Comparison of ENCODE assay signal across 13 cellular contexts in the genomic region with DNA sequence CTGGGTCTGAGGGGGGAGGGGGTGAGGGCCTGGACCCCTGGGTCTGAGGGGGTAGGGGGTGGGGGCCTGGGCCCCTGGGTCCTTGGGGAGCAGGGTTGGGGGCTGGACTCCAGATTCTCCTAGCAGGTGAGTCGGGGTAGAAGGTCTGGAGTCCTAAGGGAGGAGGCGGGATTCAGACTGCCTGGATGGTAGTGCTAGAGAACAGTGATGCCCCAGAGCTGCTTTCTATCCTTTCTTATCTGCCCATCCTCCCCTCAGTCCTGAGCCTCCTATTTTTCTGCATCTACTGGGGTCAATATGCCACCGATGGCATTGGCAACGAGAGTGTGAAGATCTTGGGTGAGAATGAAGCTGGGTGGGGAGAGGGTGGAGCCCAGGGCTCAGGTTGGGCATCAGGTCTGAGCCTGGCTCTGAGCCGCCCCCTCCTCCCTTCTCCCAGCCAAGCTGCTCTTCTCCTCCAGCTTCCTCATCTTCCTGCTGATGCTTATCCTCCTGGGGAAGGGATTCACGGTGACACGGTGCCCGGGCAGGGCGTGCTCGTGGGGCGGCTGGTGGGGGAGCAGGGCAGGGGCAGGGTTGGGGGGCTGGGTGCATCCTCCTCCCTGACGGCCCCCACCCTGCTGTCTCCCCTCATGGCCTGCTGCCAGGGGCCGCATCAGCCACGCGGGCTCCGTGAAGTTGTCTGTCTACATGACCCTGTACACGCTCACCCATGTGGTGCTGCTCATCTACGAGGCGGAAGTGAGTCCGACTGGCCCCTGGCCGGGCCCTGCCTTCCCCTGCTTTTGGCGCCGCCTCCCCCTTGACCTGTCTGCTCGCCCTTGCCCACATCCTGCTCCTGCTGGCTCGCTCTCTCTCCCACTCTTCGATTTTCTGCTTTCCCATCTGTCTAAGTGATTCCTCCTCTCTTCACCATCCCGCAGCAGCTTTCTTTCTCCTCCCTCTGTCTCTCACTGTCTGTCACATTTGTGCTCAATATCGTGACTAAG. TPM values are rescaled to one million over a fixed set of nuclear protein-coding genes. Genes with fewer than 3 reads are reported as not detected.
DNase-seq lines count a peak whose midpoint lies in the region; ATAC-seq and TF ChIP-seq lines count a peak whose summit lies in the region.
"Had no signal": no experiment of that assay in that cellular context is flagged by ENCODE, and none has a peak within 500 bp of the region (broad histone marks: within the 10 kb centered on the region; RNA-seq: fewer than 3 reads in every experiment).

No MANE protein-coding gene starts in this region.

- peak overlapping the region in 3 of 4 donors; percentile 26 to 44 (median 36) for H3K4me3 Mint-ChIP-seq in CD4-positive, CD25-positive, alpha-beta regulatory T cell
- H3K4me3 Mint-ChIP-seq: activated naive CD4-positive, alpha-beta T cell treated with anti-CD3 and anti-CD28 coated beads, Interleukin-2, amount 50 U/mL, for 24 hours had no signal

- no peaks in the 10 kb centered on the region for H3K9me3 Mint-ChIP-seq in CD4-positive, CD25-positive, alpha-beta regulatory T cell
- H3K9me3 Mint-ChIP-seq: activated naive CD4-positive, alpha-beta T cell treated with anti-CD3 and anti-CD28 coated beads, Interleukin-2, amount 50 U/mL, for 24 hours had no signal

- peak overlapping the region; percentile 70 for H2AFZ ChIP-seq in GM23248

- H3K27me3 ChIP-seq in CD4-positive, CD25-positive, alpha-beta regulatory T cell (ENCODE audit: control insufficient read depth, insufficient read depth, low read length) = peaks cover 7% of the 10 kb centered on the region
- H3K27me3 ChIP-seq in GM23248 (replicated peaks; ENCODE audit: insufficient read depth) (peaks cover 7% of the 10 kb centered on the region), Peyer's patch (peaks cover 0 to 3% of the 10 kb centered on the region in 2 donors)
- H3K27me3 ChIP-seq: thyroid gland had no signal

- TF ChIP-seq CTCF in Peyer's patch (IDR thresholded peaks at IDR 0.05) = no peak

- peak overlapping the region in 1 of 3 donors; percentile 8 for H3K27ac Mint-ChIP-seq in CD4-positive, CD25-positive, alpha-beta regulatory T cell
- H3K27ac Mint-ChIP-seq: activated naive CD4-positive, alpha-beta T cell treated with anti-CD3 and anti-CD28 coated beads, Interleukin-2, amount 50 U/mL, for 24 hours had no signal

- intact Hi-C loops in left colon (cut with DNase I, micrococcal nuclease) = no loop called here

- no peak overlapping the region for H3K9ac ChIP-seq in GM23248

- H3K9me3 ChIP-seq in CD4-positive, CD25-positive, alpha-beta regulatory T cell (ENCODE audit: control insufficient read depth in 2 of 2, low read length in 2 of 2) = no peaks in the 10 kb centered on the region
- H3K9me3 ChIP-seq in GM23248 (ENCODE audit: low read depth) = no peaks in the 10 kb centered on the region
- H3K9me3 ChIP-seq in Peyer's patch = peaks cover 0 to 3% (median 0%) of the 10 kb centered on the region in 4 donors
- H3K9me3 ChIP-seq: thyroid gland had no signal

- peaks cover 0 to 24% (median 14%) of the 10 kb centered on the region in 4 donors for H3K4me1 Mint-ChIP-seq in CD4-positive, CD25-positive, alpha-beta regulatory T cell

- DNase-seq in CD4-positive, CD25-positive, alpha-beta regulatory T cell = no peak
- DNase-seq in GM23248 = peak; percentile 51
- DNase-seq in Peyer's patch = peak in 2 of 3 donors; percentile 44 to 66
- peak in 1 of 2 donors; percentile 40 for DNase-seq in left colon
- no peak for DNase-seq in NCI-H1930 (lab: John Stamatoyannopoulos, UW)
- no peak for DNase-seq in islet precursor cell
- DNase-seq in T-helper 9 cell = no peak
- no peak for DNase-seq in NCI-H2107 (lab: John Stamatoyannopoulos, UW)
- DNase-seq: foreskin keratinocyte, NCI-H526, thyroid gland had no signal

- H3K36me3 ChIP-seq in CD4-positive, CD25-positive, alpha-beta regulatory T cell (ENCODE audit: control insufficient read depth, insufficient read depth, low read length) = no peaks in the 10 kb centered on the region
- no peaks in the 10 kb centered on the region for H3K36me3 ChIP-seq in GM23248 (ENCODE audit: low read depth)
- H3K36me3 ChIP-seq in Peyer's patch = no peaks in the 10 kb centered on the region
- H3K36me3 ChIP-seq: thyroid gland had no signal

- TF ChIP-seq POLR2A in Peyer's patch (IDR thresholded peaks at IDR 0.05) = no peak

- no peak overlapping the region for H3K27ac ChIP-seq in CD4-positive, CD25-positive, alpha-beta regulatory T cell (ENCODE audit: insufficient read depth, low read length, poor library complexity, severe bottlenecking)
- H3K27ac ChIP-seq in GM23248 = no peak overlapping the region
- no peak overlapping the region for H3K27ac ChIP-seq in Peyer's patch
- H3K27ac ChIP-seq: foreskin keratinocyte, thyroid gland had no signal

- peak overlapping the region; percentile 31 for H3K4me2 ChIP-seq in GM23248 (ENCODE audit: unreplicated experiment)

- ATAC-seq in CD4-positive, CD25-positive, alpha-beta regulatory T cell (ENCODE audit: low read depth in 2 of 2) = no peak
- peak; percentile 66 for ATAC-seq in left colon
- ATAC-seq: foreskin keratinocyte had no signal

- no peak overlapping the region for H3K4me3 ChIP-seq in CD4-positive, CD25-positive, alpha-beta regulatory T cell (ENCODE audit: low read depth, low read length)
- H3K4me3 ChIP-seq in GM23248 (0 out of 2 replicates have a peak overlapping the region, but pooled peaks have one; percentile 1), Peyer's patch (peak overlapping the region in 1 of 4 donors; percentile 20)
- H3K4me3 ChIP-seq: thyroid gland had no signal

- no peaks in the 10 kb centered on the region for H3K36me3 Mint-ChIP-seq in CD4-positive, CD25-positive, alpha-beta regulatory T cell
- H3K36me3 Mint-ChIP-seq: activated naive CD4-positive, alpha-beta T cell treated with anti-CD3 and anti-CD28 coated beads, Interleukin-2, amount 50 U/mL, for 24 hours had no signal

- no peaks in the 10 kb centered on the region for H3K79me2 ChIP-seq in GM23248 (ENCODE audit: insufficient read depth)

- no peaks in the 10 kb centered on the region for H4K20me1 ChIP-seq in GM23248 (ENCODE audit: insufficient read depth)

- H3F3A ChIP-seq in GM23248 (ENCODE audit: insufficient read depth) = peaks cover 5% of the 10 kb centered on the region

- in situ Hi-C loops in GM23248 (cut with MboI) = no loop called here

- peaks cover 60% of the 10 kb centered on the region for H3K27me3 Mint-ChIP-seq in CD4-positive, CD25-positive, alpha-beta regulatory T cell

- H3K9me2 ChIP-seq in GM23248 (ENCODE audit: insufficient read depth) = no peaks in the 10 kb centered on the region

- WGBS in GM23248 (ENCODE audit: low coverage in 1 of 2, low lambda C conversion rate in 2 of 2, missing lambda C conversion rate in 2 of 2), 2 experiments = 15 to 20% methylated on average over 22 to 28 of the region's 28 CpGs

- peaks cover 16% of the 10 kb centered on the region for H3K4me1 ChIP-seq in CD4-positive, CD25-positive, alpha-beta regulatory T cell (ENCODE audit: control insufficient read depth, insufficient read depth, low read length, poor library complexity, severe bottlenecking)
- H3K4me1 ChIP-seq in GM23248 (ENCODE audit: insufficient read depth) (no peaks in the 10 kb centered on the region), Peyer's patch (peaks cover 0 to 14% (median 7%) of the 10 kb centered on the region in 4 donors)
- H3K4me1 ChIP-seq: foreskin keratinocyte had no signal

RNA-seq across cellular contexts. Expression of gene TMEM145, which starts 3.4 kb away (rescaled TPM):
- not detected for total RNA-seq in CD4-positive, CD25-positive, alpha-beta regulatory T cell
- polyA plus RNA-seq in CD4-positive, CD25-positive, alpha-beta regulatory T cell = not detected
- total RNA-seq in GM23248 (2014; rRNA removed; shearing (Covaris generic)) = not detected in 2 replicates
- polyA plus RNA-seq in GM23248 (2016; fragmentation: Nextera tagmentation; extraction: Ambion mirVana) = not detected in 2 replicates
- total RNA-seq in Peyer's patch (not detected), left colon (under 1 TPM; 0.21 to 0.25 TPM)
- total RNA-seq: foreskin keratinocyte, G401 had no signal

RNA-seq across cellular contexts. Expression of gene MEGF8, which starts 8.9 kb away (rescaled TPM):
- total RNA-seq in CD4-positive, CD25-positive, alpha-beta regulatory T cell = 6.5 TPM
- under 1 TPM; 0.18 to 0.23 (median 0.20) TPM for polyA plus RNA-seq in CD4-positive, CD25-positive, alpha-beta regulatory T cell
- total RNA-seq in GM23248 (2014; rRNA removed; shearing (Covaris generic)) = 26.6 and 28.5 TPM in 2 replicates
- 5.4 and 5.5 TPM in 2 replicates for polyA plus RNA-seq in GM23248 (2016; fragmentation: Nextera tagmentation; extraction: Ambion mirVana)
- total RNA-seq in Peyer's patch = 10 to 100 TPM; 12.3 to 30.8 (median 22.3) TPM
- total RNA-seq in left colon = 10 to 100 TPM; 21.4 to 21.5 TPM

RNA-seq across cellular contexts. Expression of gene PAFAH1B3, which starts 14.1 kb away (rescaled TPM):
- total RNA-seq in CD4-positive, CD25-positive, alpha-beta regulatory T cell = 27.5 TPM
- polyA plus RNA-seq in CD4-positive, CD25-positive, alpha-beta regulatory T cell = 10 to 100 TPM; 54.5 to 71.6 (median 59.8) TPM
- 22.5 and 26.0 TPM in 2 replicates for total RNA-seq in GM23248 (2014; rRNA removed; shearing (Covaris generic))
- polyA plus RNA-seq in GM23248 (2016; fragmentation: Nextera tagmentation; extraction: Ambion mirVana) = 19.4 and 22.1 TPM in 2 replicates
- total RNA-seq in Peyer's patch (10 to 100 TPM in 2 of 4 donors, 1 to 10 TPM in 2; 8.6 to 42.1 (median 10.2) TPM), left colon (10 to 100 TPM; 25.9 to 40.5 TPM)

RNA-seq across cellular contexts. Expression of gene PRR19, which starts 14.6 kb away (rescaled TPM):
- total RNA-seq in CD4-positive, CD25-positive, alpha-beta regulatory T cell = not detected
- polyA plus RNA-seq in CD4-positive, CD25-positive, alpha-beta regulatory T cell = under 1 TPM; 0.10 to 0.83 (median 0.21) TPM
- 1.1 TPM in 1 of 2 replicates, not detected in the other for total RNA-seq in GM23248 (2014; rRNA removed; shearing (Covaris generic))
- 0.84 and 1.1 TPM in 2 replicates for polyA plus RNA-seq in GM23248 (2016; fragmentation: Nextera tagmentation; extraction: Ambion mirVana)
- 1 to 10 TPM in 2 of 4 donors, not detected in 2; 1.1 TPM for total RNA-seq in Peyer's patch
- total RNA-seq in left colon = under 1 TPM; 0.49 to 0.50 TPM

RNA-seq across cellular contexts. Expression of gene CIC, which starts 47.5 kb away (rescaled TPM):
- 124 TPM for total RNA-seq in CD4-positive, CD25-positive, alpha-beta regulatory T cell
- polyA plus RNA-seq in CD4-positive, CD25-positive, alpha-beta regulatory T cell = under 1 TPM; 0.41 to 0.91 (median 0.68) TPM
- 17.5 and 22.3 TPM in 2 replicates for total RNA-seq in GM23248 (2014; rRNA removed; shearing (Covaris generic))
- polyA plus RNA-seq in GM23248 (2016; fragmentation: Nextera tagmentation; extraction: Ambion mirVana) = 7.8 and 8.3 TPM in 2 replicates
- total RNA-seq in Peyer's patch = 10 to 100 TPM; 40.5 to 72.8 (median 67.2) TPM
- total RNA-seq in left colon = 10 to 100 TPM; 43.0 to 47.9 TPM

Comparison
In these comparisons a context has a peak if more than half of its experiments do, and no peak if none do; other contexts are left out.
1. DNase-seq: peak in GM23248 (single experiment) and Peyer's patch (2 of 3); none in CD4-positive, CD25-positive, alpha-beta regulatory T cell (0 of 3), NCI-H1930 (0 of 2), islet precursor cell (single experiment), T-helper 9 cell (single experiment) and NCI-H2107 (single experiment).